ENCODE assay signal across 25 cellular contexts in genomic region chr1:97721221-97721620, GRCh38.
"Had no signal": no experiment of that assay in that cellular context is flagged by ENCODE, and none has a peak within 500 bp of the region (broad histone marks: within the 10 kb centered on the region; RNA-seq: fewer than 3 reads in every experiment).

No MANE protein-coding gene starts in this region.

- H3K27ac ChIP-seq: colonic mucosa, esophagus muscularis mucosa, left ventricle myocardium inferior, neural progenitor cell, pancreas, psoas muscle, skin epidermis, stomach, suprapubic skin, tibial nerve had no signal

- H3K4me3 ChIP-seq: colonic mucosa, esophagus muscularis mucosa, left ventricle myocardium inferior, neural progenitor cell, pancreas, psoas muscle, skin epidermis, stomach, suprapubic skin, tibial nerve had no signal

- H3K27me3 ChIP-seq: colonic mucosa, esophagus muscularis mucosa, neural progenitor cell, pancreas, stomach, suprapubic skin, tibial nerve had no signal

- H3K9me3 ChIP-seq: colonic mucosa, esophagus muscularis mucosa, pancreas, psoas muscle, suprapubic skin had no signal

- H3K4me2 ChIP-seq: neural progenitor cell had no signal

- FAIRE-seq: urothelium cell line had no signal

- H3K4me1 ChIP-seq: colonic mucosa, esophagus muscularis mucosa, left ventricle myocardium inferior, neural progenitor cell, pancreas, psoas muscle, stomach, suprapubic skin, tibial nerve had no signal

- H3K36me3 ChIP-seq: colonic mucosa, neural progenitor cell, pancreas had no signal

- DNase-seq: activated B cell treated with CpG ODN at 0.5 μM for 24 hours; activated CD4-positive, alpha-beta T cell treated with anti-CD3 and anti-CD28 coated beads for 4 hours; activated CD4-positive, alpha-beta T cell treated with anti-CD3 and anti-CD28 coated beads, Interleukin-2, amount 50 U/mL, for 48 hours; activated CD8-positive, alpha-beta memory T cell treated with anti-CD3 and anti-CD28 coated beads, Interleukin-2, amount 50 U/mL, for 48 hours; activated naive CD4-positive, alpha-beta T cell treated with Interleukin-2 at 50 U/mL for 16 hours; activated naive CD8-positive, alpha-beta T cell treated with anti-CD3 and anti-CD28 coated beads for 36 hours; activated T-cell treated with anti-CD3 and anti-CD28 coated beads, Interleukin-2, amount 50 U/mL, for 4 hours; amygdala; central memory CD4-positive, alpha-beta T cell; colonic mucosa; immature natural killer cell; left ventricle myocardium inferior; naive thymus-derived CD8-positive, alpha-beta T cell; pancreas; psoas muscle; right cardiac atrium; stimulated activated CD4-positive, alpha-beta T cell treated with anti-CD3 and anti-CD28 coated beads, Interleukin-2, amount 100 ng/mL, for 24 hours; stomach; T-helper 17 cell had no signal

- H2AFZ ChIP-seq: neural progenitor cell had no signal
